ENCODE assay signal across 11 cellular contexts in the genomic region with DNA sequence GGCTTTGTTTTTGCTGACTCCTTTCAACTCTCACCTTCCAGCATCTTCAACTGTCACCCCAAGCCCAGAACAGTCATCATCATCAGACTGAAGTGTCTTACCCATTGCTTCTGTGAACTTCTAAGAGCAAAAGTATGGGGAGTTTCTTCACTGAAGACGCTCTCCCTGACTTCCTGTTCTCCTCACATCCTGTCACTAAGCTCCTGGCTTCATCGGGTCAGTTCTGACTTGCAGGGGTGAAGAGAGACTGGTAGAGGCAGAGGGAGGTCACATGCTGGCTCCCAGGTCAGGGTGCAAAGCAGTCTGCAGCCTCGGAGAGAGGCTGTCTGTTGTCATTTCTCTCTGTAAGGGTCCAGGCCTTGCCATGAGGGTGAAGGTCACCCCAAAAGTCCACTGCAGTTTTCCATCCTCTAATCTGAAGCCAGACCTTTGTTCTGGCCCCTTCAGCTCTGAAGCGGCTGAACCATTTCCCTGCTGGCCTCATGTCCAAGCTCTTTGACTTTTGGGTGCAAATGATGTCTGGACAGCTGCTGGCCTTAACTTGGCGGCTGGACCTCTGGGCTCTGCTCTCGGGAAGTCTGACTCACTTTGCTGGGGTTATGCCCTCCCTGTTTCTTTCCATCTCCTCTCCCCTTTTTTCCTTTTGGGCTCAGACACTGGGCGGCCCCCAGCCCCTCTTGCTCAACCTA.
DNase-seq lines count a peak whose midpoint lies in the region; ATAC-seq and TF ChIP-seq lines count a peak whose summit lies in the region.
"Had no signal": no experiment of that assay in that cellular context is flagged by ENCODE, and none has a peak within 500 bp of the region (broad histone marks: within the 10 kb centered on the region; RNA-seq: fewer than 3 reads in every experiment).

No MANE protein-coding gene starts in this region.

- no peak for TF ChIP-seq POLR2A in tibial nerve (IDR thresholded peaks at IDR 0.05)

- CTCF ChIA-PET in activated naive CD4-positive, alpha-beta T cell treated with anti-CD3 and anti-CD28 coated beads for 36 hours (lab: Charles Lee): interaction anchor here (0.9 to 3.4 kb wide), 14 partner anchors 7 to 468 kb away, joined by 3 to 50 read pairs (median 7); no protein-coding TSS in a partner anchor
- CTCF ChIA-PET in PC-3 (lab: Charles Lee): no interaction called here

- H3F3A ChIP-seq in PC-3 (ENCODE audit: low read length, unreplicated experiment): no peaks in the 10 kb centered on the region

- peak; percentile 8 for ATAC-seq in activated T-helper 17 cell treated with anti-CD3 and anti-CD28 coated beads, Interleukin-2, amount 50 U/mL, for 72 hours (replicated peaks)
- peak; percentile 36 for ATAC-seq in left lobe of liver
- ATAC-seq in PC-3: no peak
- no peak for ATAC-seq in HG03442 (IDR thresholded peaks at IDR 0.05; ENCODE audit: unreplicated experiment)

- peak overlapping the region; percentile 2 for H3K4me3 Mint-ChIP-seq in activated naive CD4-positive, alpha-beta T cell treated with anti-CD3 and anti-CD28 coated beads for 36 hours
- H3K4me3 Mint-ChIP-seq in activated T-helper 17 cell treated with anti-CD3 and anti-CD28 coated beads, Interleukin-2, amount 50 U/mL, for 72 hours: peak overlapping the region; percentile 78

- H3K4me2 ChIP-seq in PC-3 (ENCODE audit: low read length): no peak overlapping the region

- peaks cover 36% of the 10 kb centered on the region for H3K4me1 Mint-ChIP-seq in activated naive CD4-positive, alpha-beta T cell treated with anti-CD3 and anti-CD28 coated beads for 36 hours (ENCODE audit: low read depth)
- peaks cover 38% of the 10 kb centered on the region for H3K4me1 Mint-ChIP-seq in activated T-helper 17 cell treated with anti-CD3 and anti-CD28 coated beads, Interleukin-2, amount 50 U/mL, for 72 hours

- H3K9me3 ChIP-seq in tibial nerve (peaks cover 0 to 4% (median 0%) of the 10 kb centered on the region in 4 donors), PC-3 (ENCODE audit: low read length) (no peaks in the 10 kb centered on the region)

- no peak for TF ChIP-seq CTCF in tibial nerve (IDR thresholded peaks at IDR 0.05)
- no peak for TF ChIP-seq CTCF in PC-3 (conservative IDR thresholded peaks at IDR 0.05; ENCODE audit: low read depth, low read length)
- no peak for TF ChIP-seq CTCF in dorsolateral prefrontal cortex (IDR thresholded peaks at IDR 0.05 in 54 of 56, conservative IDR thresholded peaks at IDR 0.05 in 2 of 56; ENCODE audit: low read depth in 1 of 56, partially characterized antibody in 56 of 56)

- H3K4me3 ChIP-seq in tibial nerve (no peak overlapping the region), PC-3 (ENCODE audit: low read length) (no peak overlapping the region), dorsolateral prefrontal cortex (no peak overlapping the region)

- BruUV-seq in PC-3 (replicated peaks; lab: Mats Ljungman, UMichigan): no TSS peak

- no peaks in the 10 kb centered on the region for H3K9me2 ChIP-seq in PC-3 (replicated peaks; ENCODE audit: low read length)

- H3K4me1 ChIP-seq in tibial nerve: peaks cover 0 to 43% (median 2%) of the 10 kb centered on the region in 4 donors
- H3K4me1 ChIP-seq in PC-3 (ENCODE audit: insufficient read depth, low read length): peaks cover 8% of the 10 kb centered on the region

- DNase-seq in activated naive CD4-positive, alpha-beta T cell treated with anti-CD3 and anti-CD28 coated beads for 36 hours: peak; percentile 57
- DNase-seq in activated naive CD4-positive, alpha-beta T cell treated with Interleukin-2 at 50 U/mL for 16 hours: no peak
- no peak for DNase-seq in left lobe of liver (ENCODE audit: low spot score)
- DNase-seq in tibial nerve (ENCODE audit: low spot score in 2 of 2): peak; percentile 37 to 44
- DNase-seq in PC-3: no peak
- DNase-seq in dorsolateral prefrontal cortex: no peak
- DNase-seq: activated CD4-positive, alpha-beta T cell treated with anti-CD3 and anti-CD28 coated beads, Interleukin-2, amount 50 U/mL, for 1 hour; brain microvascular endothelial cell; NCI-H1930 had no signal

- H3K36me3 Mint-ChIP-seq in activated naive CD4-positive, alpha-beta T cell treated with anti-CD3 and anti-CD28 coated beads for 36 hours (ENCODE audit: low read depth): no peaks in the 10 kb centered on the region
- H3K36me3 Mint-ChIP-seq in activated T-helper 17 cell treated with anti-CD3 and anti-CD28 coated beads, Interleukin-2, amount 50 U/mL, for 72 hours (ENCODE audit: low read depth): no peaks in the 10 kb centered on the region

- no peaks in the 10 kb centered on the region for H3K9me3 Mint-ChIP-seq in activated naive CD4-positive, alpha-beta T cell treated with anti-CD3 and anti-CD28 coated beads for 36 hours
- no peaks in the 10 kb centered on the region for H3K9me3 Mint-ChIP-seq in activated T-helper 17 cell treated with anti-CD3 and anti-CD28 coated beads, Interleukin-2, amount 50 U/mL, for 72 hours

- TF ChIP-seq EP300 in tibial nerve (IDR thresholded peaks at IDR 0.05): peak in 1 of 2 donors; percentile 75

- 32 to 40% methylated on average over 7 of the region's 7 CpGs for WGBS in tibial nerve, 2 donors

- H3K9ac ChIP-seq in PC-3 (ENCODE audit: low read length): no peak overlapping the region

- POLR2A ChIA-PET in PC-3 (lab: Charles Lee; ENCODE audit: unreplicated experiment): no interaction called here

- no peaks in the 10 kb centered on the region for H3K36me3 ChIP-seq in tibial nerve
- no peaks in the 10 kb centered on the region for H3K36me3 ChIP-seq in PC-3 (ENCODE audit: low read depth, low read length)
- H3K36me3 ChIP-seq: brain microvascular endothelial cell had no signal

- H3K27ac Mint-ChIP-seq in activated naive CD4-positive, alpha-beta T cell treated with anti-CD3 and anti-CD28 coated beads for 36 hours: peak overlapping the region; percentile 70
- H3K27ac Mint-ChIP-seq in activated T-helper 17 cell treated with anti-CD3 and anti-CD28 coated beads, Interleukin-2, amount 50 U/mL, for 72 hours: peak overlapping the region; percentile 90

- H3K27me3 ChIP-seq in tibial nerve: no peaks in the 10 kb centered on the region
- no peaks in the 10 kb centered on the region for H3K27me3 ChIP-seq in PC-3 (ENCODE audit: low read length)
- no peaks in the 10 kb centered on the region for H3K27me3 ChIP-seq in dorsolateral prefrontal cortex
- H3K27me3 ChIP-seq: brain microvascular endothelial cell had no signal

- H2AFZ ChIP-seq in PC-3 (ENCODE audit: low read length): no peak overlapping the region

- intact Hi-C loops in activated naive CD4-positive, alpha-beta T cell treated with anti-CD3 and anti-CD28 coated beads for 36 hours (cut with micrococcal nuclease): loop anchor here (1.0 to 5.0 kb wide), 6 partner anchors 119 to 914 kb away; no protein-coding TSS in a partner anchor
- intact Hi-C loops in PC-3 (cut with micrococcal nuclease) (loop anchor here (5.0 kb wide), 2 partner anchors 609 to 914 kb away; no protein-coding TSS in a partner anchor), dorsolateral prefrontal cortex (cut with DNase I) (loop anchor here (2.0 to 10.0 kb wide), 2 partner anchors 121 to 287 kb away; no protein-coding TSS in a partner anchor)

- peak overlapping the region in 3 of 4 donors; percentile 18 to 70 (median 58) for H3K27ac ChIP-seq in tibial nerve
- no peak overlapping the region for H3K27ac ChIP-seq in PC-3 (ENCODE audit: low read length)
- H3K27ac ChIP-seq in dorsolateral prefrontal cortex: peak overlapping the region in 2 of 59 donors; percentile 6 to 8
- H3K27ac ChIP-seq: brain microvascular endothelial cell had no signal

- no peaks in the 10 kb centered on the region for H3K79me2 ChIP-seq in PC-3 (ENCODE audit: low read length)

- no peaks in the 10 kb centered on the region for H4K20me1 ChIP-seq in PC-3 (ENCODE audit: low read length)

- peaks cover 5% of the 10 kb centered on the region for H3K27me3 Mint-ChIP-seq in activated naive CD4-positive, alpha-beta T cell treated with anti-CD3 and anti-CD28 coated beads for 36 hours (ENCODE audit: low read depth)
- peaks cover 4% of the 10 kb centered on the region for H3K27me3 Mint-ChIP-seq in activated T-helper 17 cell treated with anti-CD3 and anti-CD28 coated beads, Interleukin-2, amount 50 U/mL, for 72 hours

Comparison
In these comparisons a context has a peak if more than half of its experiments do, and no peak if none do; other contexts are left out.
1. DNase-seq: peak in activated naive CD4-positive, alpha-beta T cell treated with anti-CD3 and anti-CD28 coated beads for 36 hours (single experiment) and tibial nerve (2 of 2); none in activated naive CD4-positive, alpha-beta T cell treated with Interleukin-2 at 50 U/mL for 16 hours (single experiment), left lobe of liver (single experiment), PC-3 (single experiment) and dorsolateral prefrontal cortex (0 of 10).
2. ATAC-seq: peak in activated T-helper 17 cell treated with anti-CD3 and anti-CD28 coated beads, Interleukin-2, amount 50 U/mL, for 72 hours (single experiment) and left lobe of liver (single experiment); none in PC-3 (single experiment) and HG03442 (single experiment).